35 cellular contexts compared by ENCODE assay signal in the genomic region with DNA sequence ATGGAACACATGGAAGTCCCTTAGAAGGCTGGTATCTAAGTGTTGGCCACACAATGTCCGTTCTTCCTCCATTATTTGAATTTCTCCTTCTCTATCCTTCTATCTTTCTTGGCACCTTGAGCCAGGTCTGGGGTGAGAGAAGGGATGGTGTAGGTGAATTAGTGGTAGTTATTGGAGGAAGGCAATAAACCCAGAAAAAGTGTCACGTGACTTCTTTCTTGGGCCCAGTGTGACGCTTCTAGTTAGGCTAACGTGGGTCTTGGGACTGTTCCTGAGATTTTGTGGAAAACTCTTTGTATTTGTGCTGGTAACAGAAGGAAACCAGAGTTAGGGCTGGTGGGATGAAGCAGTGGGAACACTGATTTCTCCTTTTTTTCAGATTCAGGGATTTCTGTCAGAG. TPM values are rescaled to one million over a fixed set of nuclear protein-coding genes. Genes with fewer than 3 reads are reported as not detected.
"Had no signal": no experiment of that assay in that cellular context is flagged by ENCODE, and none has a peak within 500 bp of the region (broad histone marks: within the 10 kb centered on the region; RNA-seq: fewer than 3 reads in every experiment).

No MANE protein-coding gene starts in this region.

- H3K4me3 ChIP-seq: MG63 had no signal

- DNase-seq: Karpas-422, Kasumi-1, MG63, MM.1S, MV-4-11, NCI-H1048, NCI-H1092, NCI-H1092 treated with DMSO at 0.1 percent for 48 hours, NCI-H1105, NCI-H1105 treated with DMSO at 0.1 percent for 48 hours, NCI-H1417 treated with DMSO at 0.1 percent for 48 hours, NCI-H1436, NCI-H1436 treated with DMSO at 0.1 percent for 48 hours, NCI-H146, NCI-H1694, NCI-H1694 treated with DMSO at 0.1 percent for 48 hours, NCI-H187, NCI-H187 treated with DMSO at 0.1 percent for 48 hours, NCI-H1930, NCI-H2029, NCI-H2029 treated with DMSO at 0.1 percent for 48 hours, NCI-H2081, NCI-H2081 treated with DMSO at 0.1 percent for 48 hours, NCI-H2107, NCI-H2171, NCI-H2171 treated with DMSO at 0.1 percent for 48 hours, NCI-H226, NCI-H345, NCI-H446, NCI-H446 treated with DMSO at 0.1 percent for 48 hours, NCI-H510A, NCI-H510A treated with DMSO at 0.1 percent for 48 hours had no signal

- H3K27me3 ChIP-seq: MG63 had no signal

- H3K36me3 ChIP-seq: MG63 had no signal

- H3K9me3 ChIP-seq: MG63 had no signal

RNA-seq across cellular contexts. Expression of a gene that starts 53.1 kb away (rescaled TPM):
- total RNA-seq: MCF 10A, NCI-H460 had no signal

RNA-seq across cellular contexts. Expression of a gene that starts 54.2 kb away (rescaled TPM):
- total RNA-seq: LHCN-M2 had no signal
